14 cellular contexts compared by ENCODE assay signal in genomic region chr11:103892603-103893002, GRCh38.
DNase-seq lines count a peak whose midpoint lies in the region; FAIRE-seq and TF ChIP-seq lines count a peak whose summit lies in the region.
"Had no signal": no experiment of that assay in that cellular context is flagged by ENCODE, and none has a peak within 500 bp of the region (broad histone marks: within the 10 kb centered on the region; RNA-seq: fewer than 3 reads in every experiment).

No MANE protein-coding gene starts in this region.

- POLR2A ChIA-PET in MCF 10A (lab: Yijun Ruan, JAX): no interaction called here

- no peaks in the 10 kb centered on the region for H3K9me3 ChIP-seq in mammary epithelial cell (replicated peaks; ENCODE audit: insufficient read depth, low read length)

- no peak overlapping the region for H2AFZ ChIP-seq in mammary epithelial cell (ENCODE audit: low read depth, low read length)

- CTCF ChIA-PET in MCF 10A (lab: Yijun Ruan, JAX) (interaction anchor here (0.9 kb wide), 1 partner anchor 17 kb away, joined by 3 read pairs; no protein-coding TSS in a partner anchor), mammary epithelial cell (lab: Charles Lee; ENCODE audit: low non-redundant PET) (no interaction called here)

- H3K27ac ChIP-seq in mammary epithelial cell (ENCODE audit: insufficient read depth, low read depth, low read length): no peak overlapping the region
- H3K27ac ChIP-seq: SK-N-MC had no signal

- H3K4me2 ChIP-seq in mammary epithelial cell (ENCODE audit: insufficient read depth, low read depth, low read length): no peak overlapping the region

- no peak for TF ChIP-seq POLR2A in erythroblast (IDR thresholded peaks at IDR 0.05; ENCODE audit: low read length)

- H3K27me3 ChIP-seq in mammary epithelial cell (ENCODE audit: insufficient read depth, low read length): no peaks in the 10 kb centered on the region

- H3K36me3 Mint-ChIP-seq in MCF 10A (ENCODE audit: insufficient read depth, unreplicated experiment): no peaks in the 10 kb centered on the region

- DNase-seq in MCF 10A (ENCODE audit: unreplicated experiment) (peak; percentile 54), mammary epithelial cell (no peak), SK-MEL-5 (ENCODE audit: low read depth, low spot score) (peak; percentile 28), fibroblast of the aortic adventitia (ENCODE audit: low read depth) (peak; percentile 42), urothelium cell line (ENCODE audit: low spot score) (peak; percentile 82), NCI-H2196 (lab: John Stamatoyannopoulos, UW; ENCODE audit: unreplicated experiment) (no peak), NCI-H1048 (lab: John Stamatoyannopoulos, UW) (no peak), erythroblast (lab: John Stamatoyannopoulos, UW) (no peak)
- DNase-seq: activated CD4-positive, alpha-beta T cell treated with anti-CD3 and anti-CD28 coated beads for 36 hours; effector CD8-positive, alpha-beta T cell; NCI-H146; NCI-H774 had no signal

- intact Hi-C loops in MCF 10A (cut with micrococcal nuclease): no loop called here
- intact Hi-C loops in mammary epithelial cell (cut with micrococcal nuclease): no loop called here

- H4K20me1 ChIP-seq in mammary epithelial cell (ENCODE audit: insufficient read depth, low read length): no peaks in the 10 kb centered on the region

- no peak overlapping the region for H3K9ac ChIP-seq in mammary epithelial cell (ENCODE audit: insufficient read depth, low read length)

- no peak overlapping the region for H3K4me3 Mint-ChIP-seq in MCF 10A (ENCODE audit: unreplicated experiment)
- H3K4me3 Mint-ChIP-seq: activated CD4-positive, alpha-beta T cell treated with anti-CD3 and anti-CD28 coated beads for 36 hours; type B pancreatic cell had no signal

- no peak overlapping the region for H3K27ac Mint-ChIP-seq in MCF 10A (ENCODE audit: low read depth, unreplicated experiment)
- H3K27ac Mint-ChIP-seq: activated CD4-positive, alpha-beta T cell treated with anti-CD3 and anti-CD28 coated beads for 36 hours; type B pancreatic cell had no signal

- H3K27me3 Mint-ChIP-seq in MCF 10A (ENCODE audit: insufficient read depth, unreplicated experiment): no peaks in the 10 kb centered on the region
- H3K27me3 Mint-ChIP-seq: activated CD4-positive, alpha-beta T cell treated with anti-CD3 and anti-CD28 coated beads for 36 hours; type B pancreatic cell had no signal

- 93% methylated on average over 5 of the region's 5 CpGs for WGBS in mammary epithelial cell (ENCODE audit: low coverage, missing lambda C conversion rate)

- BruUV-seq in MCF 10A (replicated peaks; lab: Mats Ljungman, UMichigan) (no TSS peak), mammary epithelial cell (replicated peaks; lab: Mats Ljungman, UMichigan) (no TSS peak)

- no peaks in the 10 kb centered on the region for H3K9me3 Mint-ChIP-seq in MCF 10A (ENCODE audit: unreplicated experiment)

- H3K4me3 ChIP-seq in mammary epithelial cell (replicated peaks in 1 of 3; ENCODE audit: insufficient read depth in 1 of 3, low read depth in 2 of 3, low read length in 3 of 3) (no peak overlapping the region), fibroblast of the aortic adventitia (ENCODE audit: low read depth, low read length) (no peak overlapping the region)
- H3K4me3 ChIP-seq: SK-N-MC had no signal

- H3K36me3 ChIP-seq in mammary epithelial cell (ENCODE audit: insufficient read depth, low read length): no peaks in the 10 kb centered on the region

- no peaks in the 10 kb centered on the region for H3K4me1 Mint-ChIP-seq in MCF 10A (ENCODE audit: insufficient read depth, unreplicated experiment)
- H3K4me1 Mint-ChIP-seq: activated CD4-positive, alpha-beta T cell treated with anti-CD3 and anti-CD28 coated beads for 36 hours had no signal

- in situ Hi-C loops in mammary epithelial cell (cut with MboI; ENCODE audit: low sequenced_read_pairs in 2 of 2) (loop anchor here in 1 of 2 donors (25.0 kb wide), 1 partner anchor 205 kb away; no protein-coding TSS in a partner anchor), SK-MEL-5 (cut with HindIII; ENCODE audit: low pct_unique_long_range_greater_than_20kb, low sequenced_read_pairs) (no loop called here)

- H3K79me2 ChIP-seq in mammary epithelial cell (ENCODE audit: insufficient read depth, low read length): no peaks in the 10 kb centered on the region

- no peak for TF ChIP-seq CTCF in MCF 10A (IDR thresholded peaks at IDR 0.05; ENCODE audit: unreplicated experiment)
- TF ChIP-seq CTCF in mammary epithelial cell (conservative IDR thresholded peaks at IDR 0.05 in 1 of 2, IDR thresholded peaks at IDR 0.05 in 1 of 2; ENCODE audit: extremely low read depth in 1 of 2, insufficient read depth in 1 of 2, low read depth in 1 of 2, low read length in 2 of 2): no peak
- TF ChIP-seq CTCF in fibroblast of the aortic adventitia (IDR thresholded peaks at IDR 0.05; ENCODE audit: insufficient read depth, low read length): no peak

- peak; percentile 70 for FAIRE-seq in urothelium cell line (lab: Jason Lieb, UNC)

- no peaks in the 10 kb centered on the region for H3K4me1 ChIP-seq in mammary epithelial cell (ENCODE audit: insufficient read depth, low read length)

- dilution Hi-C loops in mammary epithelial cell (cut with HindIII; ENCODE audit: low sequenced_read_pairs): no loop called here

Comparison
In these comparisons a context has a peak if more than half of its experiments do, and no peak if none do; other contexts are left out.
1. DNase-seq: peak in MCF 10A (single experiment), SK-MEL-5 (single experiment), fibroblast of the aortic adventitia (single experiment) and urothelium cell line (single experiment); none in mammary epithelial cell (single experiment), NCI-H2196 (single experiment), NCI-H1048 (single experiment) and erythroblast (0 of 2).